Comparison of ENCODE assay signal across 1 cellular context in the genomic region with DNA sequence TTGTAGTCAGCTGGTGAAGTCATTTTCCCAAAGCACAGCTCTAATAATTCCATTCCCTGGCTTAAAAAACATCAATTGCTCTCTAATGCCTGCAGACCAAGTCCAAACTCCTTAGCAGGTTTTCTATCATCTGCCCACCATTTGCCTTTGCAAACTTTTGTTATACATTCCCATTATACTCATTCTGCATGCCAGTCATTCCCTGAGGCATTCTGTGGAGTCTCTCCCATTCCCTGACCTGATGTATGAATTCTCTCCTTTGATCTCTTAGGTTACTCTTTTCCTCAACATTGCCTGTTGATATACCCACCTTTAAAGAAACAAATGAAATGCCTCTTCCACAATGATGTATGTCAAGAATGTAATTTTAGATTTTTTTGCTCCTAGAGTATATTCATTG.
TF ChIP-seq lines count a peak whose summit lies in the region.

No MANE protein-coding gene starts in this region.

TF ChIP-seq in H1, 55 proteins besides CTCF, POLR2A, EP300 and RAD21:
- TF ChIP-seq TEAD4 (IDR thresholded peaks at IDR 0.05; ENCODE audit: low read depth, low read length) (peak; percentile 80; the same call in 1 of the 2 replicates), CHD1 (IDR thresholded peaks at IDR 0.05; ENCODE audit: low read depth, low read length) (no peak)
